15 cellular contexts compared by ENCODE assay signal in the genomic region with DNA sequence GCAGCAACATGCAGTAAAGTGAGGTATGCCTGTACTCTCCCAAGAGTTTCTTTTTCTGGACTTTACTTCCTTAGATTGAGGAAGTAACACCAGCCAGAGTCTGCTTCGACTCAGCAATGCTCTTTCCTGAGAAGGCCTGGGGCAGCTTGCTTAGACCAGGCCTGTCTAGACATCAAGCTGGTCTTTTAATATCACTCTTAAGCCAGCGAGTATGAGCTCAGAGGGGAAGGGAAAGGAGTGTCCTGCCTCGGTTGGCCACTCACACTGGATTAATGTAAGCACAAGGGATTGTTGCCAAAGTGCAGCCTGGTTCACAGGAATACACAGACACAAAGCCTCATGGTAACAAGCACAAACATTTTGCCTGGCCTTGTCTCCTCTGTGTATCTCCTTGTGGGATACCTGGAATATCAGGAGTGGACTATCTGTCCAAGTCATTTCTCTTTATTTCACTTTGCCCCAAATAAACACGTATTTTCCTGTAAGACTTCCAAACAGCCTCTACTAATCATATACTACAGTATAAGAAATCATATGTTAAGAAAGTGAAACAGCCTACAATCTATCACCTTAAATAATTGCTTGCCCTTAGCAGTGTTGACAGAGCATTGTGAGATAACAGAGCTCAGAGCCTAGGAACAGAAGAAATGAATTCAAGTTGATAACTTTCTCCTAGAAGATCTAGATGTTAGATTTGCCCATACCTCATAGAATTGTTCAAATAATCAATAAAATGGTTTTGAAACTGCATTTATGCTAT.
A peak's percentile ranks its signal among the peaks of the same experiment; 100 is the strongest.
DNase-seq lines count a peak whose midpoint lies in the region; TF ChIP-seq lines count a peak whose summit lies in the region.
"Had no signal": no experiment of that assay in that cellular context is flagged by ENCODE, and none has a peak within 500 bp of the region (broad histone marks: within the 10 kb centered on the region; RNA-seq: fewer than 3 reads in every experiment).

No MANE protein-coding gene starts in this region.

- H3K4me1 ChIP-seq in fibroblast of lung (ENCODE audit: control insufficient read depth, extremely low read depth, insufficient read depth, low read length), result no peaks in the 10 kb centered on the region
- no peaks in the 10 kb centered on the region for H3K4me1 ChIP-seq in osteoblast (ENCODE audit: insufficient read depth, low read length)
- H3K4me1 ChIP-seq: vagina had no signal

- no peaks in the 10 kb centered on the region for H3K27me3 ChIP-seq in fibroblast of lung (ENCODE audit: control insufficient read depth, insufficient read depth, low read length)
- H3K27me3 ChIP-seq in osteoblast (ENCODE audit: insufficient read depth, low read length), result no peaks in the 10 kb centered on the region
- H3K27me3 ChIP-seq: vagina had no signal

- H3K27ac ChIP-seq in fibroblast of lung (ENCODE audit: insufficient read depth, low read length) (no peak overlapping the region), osteoblast (ENCODE audit: low read depth, low read length) (no peak overlapping the region)
- H3K27ac ChIP-seq: vagina had no signal

- in situ Hi-C loops in KBM-7 (cut with MboI; ENCODE audit: low pct_unique_long_range_greater_than_20kb, low sequenced_read_pairs), result no loop called here

- H3K27ac Mint-ChIP-seq in glutamatergic neuron (ENCODE audit: unreplicated experiment), result no peak overlapping the region
- H3K27ac Mint-ChIP-seq: dendritic cell treated with granulocyte-macrophage colony-stimulating factor and Interleukin-4, amounts not matched to agents 40 ng/mL and 50 ng/mL, for 4 days; IgD-negative memory B cell had no signal

- H3K4me1 Mint-ChIP-seq in glutamatergic neuron (ENCODE audit: low read depth, unreplicated experiment), result no peaks in the 10 kb centered on the region
- H3K4me1 Mint-ChIP-seq: IgD-negative memory B cell had no signal

- no peak overlapping the region for H3K4me3 Mint-ChIP-seq in glutamatergic neuron (ENCODE audit: unreplicated experiment)
- H3K4me3 Mint-ChIP-seq: dendritic cell treated with granulocyte-macrophage colony-stimulating factor and Interleukin-4, amounts not matched to agents 40 ng/mL and 50 ng/mL, for 4 days; IgD-negative memory B cell had no signal

- TF ChIP-seq CTCF in GM12865 (IDR thresholded peaks at IDR 0.05; ENCODE audit: insufficient read depth, low read depth, low read length, missing control alignments) (no peak), fibroblast of lung (conservative IDR thresholded peaks at IDR 0.05 in 1 of 2, IDR thresholded peaks at IDR 0.05 in 1 of 2; ENCODE audit: low read depth in 1 of 2, low read length in 2 of 2) (no peak), osteoblast (IDR thresholded peaks at IDR 0.05; ENCODE audit: extremely low read depth, low read depth, low read length) (no peak), glutamatergic neuron (IDR thresholded peaks at IDR 0.05; ENCODE audit: partially characterized antibody, unreplicated experiment) (no peak)

- H4K20me1 ChIP-seq in fibroblast of lung (ENCODE audit: control insufficient read depth, extremely low read depth, insufficient read depth, low read length) (no peaks in the 10 kb centered on the region), osteoblast (ENCODE audit: insufficient read depth, low read length) (no peaks in the 10 kb centered on the region)

- H2AFZ ChIP-seq in fibroblast of lung (ENCODE audit: low read length), result peak overlapping the region; percentile 5
- H2AFZ ChIP-seq in osteoblast (ENCODE audit: low read length), result peak overlapping the region; percentile 56

- H3K4me3 ChIP-seq in GM12865 (ENCODE audit: low read depth, low read length) (no peak overlapping the region), fibroblast of lung (replicated peaks in 1 of 4; ENCODE audit: control extremely low read depth in 1 of 4, insufficient read depth in 1 of 4, low read depth in 3 of 4, low read length in 4 of 4) (no peak overlapping the region), osteoblast (ENCODE audit: insufficient read depth, low read length) (no peak overlapping the region)
- H3K4me3 ChIP-seq: lung, vagina had no signal

- no peaks in the 10 kb centered on the region for H3K9me3 ChIP-seq in fibroblast of lung (ENCODE audit: control insufficient read depth, insufficient read depth, low read depth, low read length)
- no peaks in the 10 kb centered on the region for H3K9me3 ChIP-seq in osteoblast (ENCODE audit: low read depth, low read length)
- H3K9me3 ChIP-seq: vagina had no signal

- H3K4me2 ChIP-seq in fibroblast of lung (ENCODE audit: extremely low read depth, insufficient read depth, low read length) (no peak overlapping the region), osteoblast (ENCODE audit: insufficient read depth, low read length) (no peak overlapping the region)

- no peak overlapping the region for H3K9ac ChIP-seq in fibroblast of lung (ENCODE audit: insufficient read depth, low read length)

- H3K27me3 Mint-ChIP-seq in glutamatergic neuron (ENCODE audit: unreplicated experiment), result no peaks in the 10 kb centered on the region

- peaks cover 14% of the 10 kb centered on the region for H3K36me3 Mint-ChIP-seq in glutamatergic neuron (ENCODE audit: unreplicated experiment)

- DNase-seq in GM12865 (ENCODE audit: low read depth) (peak; percentile 13), NCI-H226 (peak; percentile 14), fibroblast of lung (ENCODE audit: low read depth in 2 of 2) (peak; percentile 3 to 10), osteoblast (ENCODE audit: insufficient read length, low spot score, missing footprints) (no peak), glutamatergic neuron (no peak), KBM-7 (no peak), superior temporal gyrus (ENCODE audit: extremely low spot score) (no peak), mucosa of gallbladder (ENCODE audit: low spot score) (no peak)
- DNase-seq: NCI-H1417 treated with DMSO at 0.1 percent for 48 hours; NCI-H345; stimulated activated naive CD4-positive, alpha-beta T cell had no signal

- H3K79me2 ChIP-seq in fibroblast of lung (ENCODE audit: control insufficient read depth, insufficient read depth, low read length) (no peaks in the 10 kb centered on the region), osteoblast (ENCODE audit: insufficient read depth, low read length) (no peaks in the 10 kb centered on the region)

- H3K9me3 Mint-ChIP-seq in glutamatergic neuron (ENCODE audit: unreplicated experiment), result no peaks in the 10 kb centered on the region
- H3K9me3 Mint-ChIP-seq: dendritic cell treated with granulocyte-macrophage colony-stimulating factor and Interleukin-4, amounts not matched to agents 40 ng/mL and 50 ng/mL, for 4 days had no signal

- H3K36me3 ChIP-seq in fibroblast of lung (ENCODE audit: control insufficient read depth, insufficient read depth, low read length), result no peaks in the 10 kb centered on the region
- H3K36me3 ChIP-seq in osteoblast (ENCODE audit: insufficient read depth, low read length), result no peaks in the 10 kb centered on the region
- H3K36me3 ChIP-seq: vagina had no signal

Comparison
In these comparisons a context has a peak if more than half of its experiments do, and no peak if none do; other contexts are left out.
1. DNase-seq: peak in GM12865 (single experiment), NCI-H226 (single experiment) and fibroblast of lung (2 of 2); none in osteoblast (single experiment), glutamatergic neuron (single experiment), KBM-7 (single experiment), superior temporal gyrus (single experiment) and mucosa of gallbladder (single experiment).